Comparison of ENCODE assay signal across 7 cellular contexts in genomic region chr3:4637265-4637664, GRCh38.
"Had no signal": no experiment of that assay in that cellular context is flagged by ENCODE, and none has a peak within 500 bp of the region (broad histone marks: within the 10 kb centered on the region; RNA-seq: fewer than 3 reads in every experiment).

No MANE protein-coding gene starts in this region.

- H3K9me3 Mint-ChIP-seq: GM23338, H9 had no signal

- ATAC-seq: GM23338, HepG2, K562 had no signal

- H3K4me3 Mint-ChIP-seq: GM23338, H9 had no signal

- H3K4me1 Mint-ChIP-seq: GM23338 had no signal

- H3K27ac Mint-ChIP-seq: GM23338, H9 had no signal

- H3K27ac ChIP-seq: HL-60 had no signal

- DNase-seq: H9, HCEC 1CT, KG1 had no signal

- H3K4me3 ChIP-seq: GM23338, K562 had no signal
